In genomic region chr10:71714592-71714991, GRCh38 we compare ENCODE assay signal across 13 cellular contexts. TPM values are rescaled to one million over a fixed set of nuclear protein-coding genes. Genes with fewer than 3 reads are reported as not detected.
DNase-seq lines count a peak whose midpoint lies in the region; ATAC-seq, FAIRE-seq and TF ChIP-seq lines count a peak whose summit lies in the region.
"Had no signal": no experiment of that assay in that cellular context is flagged by ENCODE, and none has a peak within 500 bp of the region (broad histone marks: within the 10 kb centered on the region; RNA-seq: fewer than 3 reads in every experiment).

No MANE protein-coding gene starts in this region.

- H4K20me1 ChIP-seq in Loucy (ENCODE audit: insufficient read depth, low read length, poor library complexity, severe bottlenecking), result no peaks in the 10 kb centered on the region

- DNase-seq in germinal center (ENCODE audit: low spot score) (no peak), H54 (ENCODE audit: insufficient read length, low spot score) (no peak), HT-29 (ENCODE audit: low spot score) (no peak)
- DNase-seq: Caco-2, Kasumi-1, NCI-H524 treated with DMSO at 0.1 percent for 48 hours, SW 1271 had no signal

- H3K4me3 ChIP-seq in ACC112 (ENCODE audit: low read depth, low read length), result peak overlapping the region; percentile 10; the same call in 1 of the 2 replicates
- no peak overlapping the region for H3K4me3 ChIP-seq in Loucy (ENCODE audit: low read length, poor library complexity, severe bottlenecking)
- no peak overlapping the region for H3K4me3 ChIP-seq in duodenal mucosa (ENCODE audit: low read depth in 1 of 2, low read length in 2 of 2)
- H3K4me3 ChIP-seq in parathyroid adenoma (ENCODE audit: low read depth, low read length), result no peak overlapping the region
- H3K4me3 ChIP-seq: smooth muscle cell had no signal

- TF ChIP-seq CTCF in Loucy (conservative IDR thresholded peaks at IDR 0.05; ENCODE audit: low read length), result no peak
- TF ChIP-seq CTCF in parathyroid adenoma (IDR thresholded peaks at IDR 0.05), result no peak

- no peaks in the 10 kb centered on the region for H3K36me3 ChIP-seq in ACC112 (ENCODE audit: insufficient read depth, low read length)
- H3K36me3 ChIP-seq in Loucy (ENCODE audit: insufficient read depth, low read length), result no peaks in the 10 kb centered on the region
- H3K36me3 ChIP-seq in duodenal mucosa (ENCODE audit: control insufficient read depth in 1 of 2, insufficient read depth in 2 of 2, low read length in 2 of 2), result no peaks in the 10 kb centered on the region
- H3K36me3 ChIP-seq in parathyroid adenoma (ENCODE audit: control insufficient read depth, insufficient read depth, low read length), result no peaks in the 10 kb centered on the region

- H3K27me3 ChIP-seq in ACC112 (ENCODE audit: insufficient read depth, low read length), result no peaks in the 10 kb centered on the region
- no peaks in the 10 kb centered on the region for H3K27me3 ChIP-seq in Loucy (ENCODE audit: insufficient read depth, low read length, poor library complexity, severe bottlenecking)
- H3K27me3 ChIP-seq in duodenal mucosa (ENCODE audit: control insufficient read depth in 1 of 2, insufficient read depth in 2 of 2, low read length in 2 of 2), result no peaks in the 10 kb centered on the region
- H3K27me3 ChIP-seq in parathyroid adenoma (ENCODE audit: control insufficient read depth, insufficient read depth, low read length), result no peaks in the 10 kb centered on the region

- H3K4me1 ChIP-seq in ACC112 (ENCODE audit: control insufficient read depth, insufficient read depth, low read length, unreplicated experiment), result peaks cover 23% of the 10 kb centered on the region
- H3K4me1 ChIP-seq in Loucy (ENCODE audit: insufficient read depth, low read length, poor library complexity, severe bottlenecking), result peaks cover 25% of the 10 kb centered on the region
- H3K4me1 ChIP-seq in duodenal mucosa (ENCODE audit: control insufficient read depth in 1 of 2, insufficient read depth in 2 of 2, low read length in 2 of 2), result peaks cover 27 to 34% of the 10 kb centered on the region in 2 donors
- no peaks in the 10 kb centered on the region for H3K4me1 ChIP-seq in parathyroid adenoma

- H3K9me3 ChIP-seq in Loucy (ENCODE audit: insufficient read depth, low read depth, low read length) (no peaks in the 10 kb centered on the region), duodenal mucosa (ENCODE audit: control insufficient read depth in 1 of 2, low read length in 2 of 2) (no peaks in the 10 kb centered on the region), parathyroid adenoma (ENCODE audit: control insufficient read depth, low read length) (no peaks in the 10 kb centered on the region)
- H3K9me3 ChIP-seq: Caco-2 had no signal

- FAIRE-seq in H54 (lab: Jason Lieb, UNC), result no peak

- H2AFZ ChIP-seq in ACC112 (ENCODE audit: low read length, unreplicated experiment) (no peak overlapping the region), Loucy (ENCODE audit: low read length) (no peak overlapping the region), parathyroid adenoma (no peak overlapping the region)

- no peaks in the 10 kb centered on the region for H3F3A ChIP-seq in Loucy (ENCODE audit: low read depth)

- no peak for ATAC-seq in HG02623 (IDR thresholded peaks at IDR 0.05; ENCODE audit: unreplicated experiment)

- H3K9ac ChIP-seq in Loucy (ENCODE audit: low read depth, low read length, poor library complexity, severe bottlenecking) (peak overlapping the region; percentile 65), duodenal mucosa (ENCODE audit: low read depth in 1 of 2, low read length in 2 of 2) (peak overlapping the region; percentile 21), parathyroid adenoma (no peak overlapping the region)

- no peak overlapping the region for H3K4me2 ChIP-seq in Loucy (ENCODE audit: low read depth, low read length, poor library complexity, severe bottlenecking)
- no peak overlapping the region for H3K4me2 ChIP-seq in parathyroid adenoma (ENCODE audit: low read length)

- H3K27ac ChIP-seq in ACC112 (ENCODE audit: low read depth, low read length) (peak overlapping the region; percentile 86), duodenal mucosa (ENCODE audit: low read depth, low read length) (no peak overlapping the region), parathyroid adenoma (peak overlapping the region; percentile 57)

- no peak for TF ChIP-seq POLR2A in H54 (IDR thresholded peaks at IDR 0.05; ENCODE audit: low read depth, low read length)

- H3K79me2 ChIP-seq in ACC112 (ENCODE audit: control insufficient read depth, insufficient read depth, low read length, unreplicated experiment), result no peaks in the 10 kb centered on the region
- H3K79me2 ChIP-seq in Loucy (ENCODE audit: insufficient read depth, low read length), result no peaks in the 10 kb centered on the region
- no peaks in the 10 kb centered on the region for H3K79me2 ChIP-seq in parathyroid adenoma

- H3K9me2 ChIP-seq in Loucy (replicated peaks; ENCODE audit: low read depth, low read length), result no peaks in the 10 kb centered on the region

RNA-seq across cellular contexts. Expression of gene C10orf105, which starts 5.0 kb away (rescaled TPM):
- total RNA-seq in HT-29 (2014; rRNA removed; shearing (Covaris generic)), result 0.20 TPM in 1 of 2 replicates, not detected in the other
- total RNA-seq: Caco-2 had no signal

RNA-seq across cellular contexts. Expression of gene VSIR, which starts 58.7 kb away (rescaled TPM):
- 25.0 and 28.8 TPM in 2 replicates for total RNA-seq in HT-29 (2014; rRNA removed; shearing (Covaris generic))
